ENCODE assay signal across 1 cellular context in genomic region chr9:127897194-127897692, GRCh38.
TF ChIP-seq lines count a peak whose summit lies in the region.

No MANE protein-coding gene starts in this region.

TF ChIP-seq in HepG2, 621 proteins besides CTCF, POLR2A, EP300 and RAD21 (continued from another document and continues in another):
- TF ChIP-seq ZNF687 (CRISPR knock-in tag; IDR thresholded peaks at IDR 0.05) = peak; percentile 71
- no peak for TF ChIP-seq ZNF138 (CRISPR knock-in tag; IDR thresholded peaks at IDR 0.05; ENCODE audit: low read depth)
- no peak for TF ChIP-seq ZNF784 (CRISPR knock-in tag; IDR thresholded peaks at IDR 0.05; ENCODE audit: borderline replicate concordance)
- TF ChIP-seq HOXA3 (CRISPR knock-in tag; IDR thresholded peaks at IDR 0.05) = no peak; the same call in 1 of the 2 replicates
- no peak for TF ChIP-seq ZNF749 (CRISPR knock-in tag; IDR thresholded peaks at IDR 0.05; ENCODE audit: borderline replicate concordance)
- peak; percentile 37; the same call in 1 of the 2 replicates for TF ChIP-seq ZNF430 (CRISPR knock-in tag; IDR thresholded peaks at IDR 0.05)
- TF ChIP-seq ZNF780A (CRISPR knock-in tag; IDR thresholded peaks at IDR 0.05) = no peak
- TF ChIP-seq KDM4B (CRISPR knock-in tag; IDR thresholded peaks at IDR 0.05) = peak; percentile 83
- peak; percentile 25; the same call in 1 of the 2 replicates for TF ChIP-seq MIXL1 (CRISPR knock-in tag; IDR thresholded peaks at IDR 0.05)
- TF ChIP-seq MNT (IDR thresholded peaks at IDR 0.05) = no peak
- TF ChIP-seq ZNF644 (CRISPR knock-in tag; IDR thresholded peaks at IDR 0.05; ENCODE audit: low read depth) = no peak
- TF ChIP-seq ZNF329 (CRISPR knock-in tag; IDR thresholded peaks at IDR 0.05; ENCODE audit: low read depth) = no peak
- TF ChIP-seq ZNF850 (CRISPR knock-in tag; conservative IDR thresholded peaks at IDR 0.05) = no peak
- no peak for TF ChIP-seq SKIL (CRISPR knock-in tag; IDR thresholded peaks at IDR 0.05; ENCODE audit: borderline replicate concordance)
- no peak for TF ChIP-seq ZHX2 (IDR thresholded peaks at IDR 0.05; ENCODE audit: low read depth)
- no peak for TF ChIP-seq ZHX2 (CRISPR knock-in tag; IDR thresholded peaks at IDR 0.05; ENCODE audit: borderline replicate concordance)
- TF ChIP-seq ZNF143 (CRISPR knock-in tag; IDR thresholded peaks at IDR 0.05) = no peak
- peak; percentile 52; the same call in 1 of the 2 replicates for TF ChIP-seq NCOA2 (CRISPR knock-in tag; IDR thresholded peaks at IDR 0.05)
- no peak for TF ChIP-seq ZNF670 (CRISPR knock-in tag; IDR thresholded peaks at IDR 0.05; ENCODE audit: borderline replicate concordance)
- TF ChIP-seq TSC22D2 (CRISPR knock-in tag; IDR thresholded peaks at IDR 0.05; ENCODE audit: borderline replicate concordance) = no peak
- TF ChIP-seq CEBPB (IDR thresholded peaks at IDR 0.05; ENCODE audit: borderline replicate concordance, low read depth, low read length) = no peak
- TF ChIP-seq ZSCAN22 (CRISPR knock-in tag; IDR thresholded peaks at IDR 0.05) = no peak
- TF ChIP-seq ZNF598 (CRISPR knock-in tag; IDR thresholded peaks at IDR 0.05; ENCODE audit: borderline replicate concordance) = no peak
- TF ChIP-seq JDP2 (CRISPR knock-in tag; IDR thresholded peaks at IDR 0.05; ENCODE audit: borderline replicate concordance) = no peak
- no peak for TF ChIP-seq ZNF142 (CRISPR knock-in tag; IDR thresholded peaks at IDR 0.05)
- no peak for TF ChIP-seq ZNF546 (CRISPR knock-in tag; conservative IDR thresholded peaks at IDR 0.05)
- TF ChIP-seq SMAD3 (CRISPR knock-in tag; IDR thresholded peaks at IDR 0.05) = peak; percentile 86; the same call in 1 of the 2 replicates
- no peak for TF ChIP-seq ZNF629 (CRISPR knock-in tag; conservative IDR thresholded peaks at IDR 0.05)
- no peak for TF ChIP-seq HOMEZ (CRISPR knock-in tag; IDR thresholded peaks at IDR 0.05; ENCODE audit: low read depth)
